1 cellular context compared by ENCODE assay signal in genomic region chr2:45494275-45494977, GRCh38.
A peak's percentile ranks its signal among the peaks of the same experiment; 100 is the strongest.
TF ChIP-seq lines count a peak whose summit lies in the region.

No MANE protein-coding gene starts in this region.

TF ChIP-seq in HEK293, 187 proteins besides CTCF, POLR2A, EP300 and RAD21 (continued from another document):
- TF ChIP-seq ZNF518A (tag by site-specific recombination; conservative IDR thresholded peaks at IDR 0.05; ENCODE audit: low read depth), result no peak
- peak; percentile 85 for TF ChIP-seq ATF2 (tag by site-specific recombination; IDR thresholded peaks at IDR 0.05; ENCODE audit: low read depth)
- no peak for TF ChIP-seq WT1 (tag by site-specific recombination; IDR thresholded peaks at IDR 0.05)
